Comparison of ENCODE assay signal across 16 cellular contexts in the genomic region with DNA sequence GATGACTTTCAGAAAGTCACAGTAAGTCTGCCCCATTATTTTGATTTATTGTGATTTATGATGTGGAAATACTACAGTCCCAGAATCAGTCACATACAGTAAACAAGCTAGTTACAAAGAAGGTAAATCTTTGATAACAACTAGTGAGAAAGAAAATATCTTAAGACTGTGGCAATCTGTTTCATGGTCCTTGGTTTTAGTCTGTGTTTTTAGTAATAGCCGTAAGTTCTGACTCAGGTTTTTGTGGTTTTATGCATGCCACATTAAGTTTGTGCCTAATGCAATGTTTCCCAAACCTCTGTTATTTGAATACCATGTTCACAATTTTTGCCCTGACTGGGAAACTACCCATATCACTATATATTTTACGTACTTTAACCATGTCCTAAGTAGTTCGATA. TPM values are rescaled to one million over a fixed set of nuclear protein-coding genes. Genes with fewer than 3 reads are reported as not detected.
DNase-seq lines count a peak whose midpoint lies in the region; ATAC-seq lines count a peak whose summit lies in the region.
"Had no signal": no experiment of that assay in that cellular context is flagged by ENCODE, and none has a peak within 500 bp of the region (broad histone marks: within the 10 kb centered on the region; RNA-seq: fewer than 3 reads in every experiment).

No MANE protein-coding gene starts in this region.

- ATAC-seq in T-cell (replicated peaks in 1 of 4) (no peak), GM21529 (IDR thresholded peaks at IDR 0.05; ENCODE audit: unreplicated experiment) (no peak), Right ventricle myocardium inferior (no peak)
- ATAC-seq: naive thymus-derived CD4-positive, alpha-beta T cell had no signal

- POLR2A ChIA-PET in T-cell (lab: Charles Lee): no interaction called here

- H3K9me3 Mint-ChIP-seq in activated CD4-positive, alpha-beta T cell treated with anti-CD3 and anti-CD28 coated beads, Interleukin-2, amount 10 ng/mL, durations not matched to agents 24 days and 14 days: no peaks in the 10 kb centered on the region
- no peaks in the 10 kb centered on the region for H3K9me3 Mint-ChIP-seq in T-cell
- H3K9me3 Mint-ChIP-seq: CD8-positive, alpha-beta memory T cell; naive thymus-derived CD4-positive, alpha-beta T cell had no signal

- CTCF ChIA-PET in T-cell (lab: Charles Lee): interaction anchor here in 1 of 2 donors (1.5 kb wide), 1 partner anchor 9 kb away, joined by 3 read pairs; no protein-coding TSS in a partner anchor

- peaks cover 33% of the 10 kb centered on the region for H3K4me1 Mint-ChIP-seq in activated CD4-positive, alpha-beta T cell treated with anti-CD3 and anti-CD28 coated beads, Interleukin-2, amount 10 ng/mL, durations not matched to agents 24 days and 14 days
- peaks cover 9 to 17% (median 16%) of the 10 kb centered on the region in 3 donors for H3K4me1 Mint-ChIP-seq in T-cell

- DNase-seq in activated CD4-positive, alpha-beta T cell treated with anti-CD3 and anti-CD28 coated beads, Interleukin-2, amount 10 ng/mL, durations not matched to agents 24 days and 14 days: peak; percentile 16
- DNase-seq in activated CD4-positive, alpha-beta T cell treated with anti-CD3 and anti-CD28 coated beads for 1 hour: no peak
- DNase-seq in HCEC 1CT (peak; percentile 2), T-cell (no peak), glomerular visceral epithelial cell (ENCODE audit: extremely low spot score) (peak; percentile 35), anterior cingulate cortex (lab: John Stamatoyannopoulos, UW) (no peak), Right ventricle myocardium inferior (ENCODE audit: missing footprints) (no peak)
- DNase-seq: 8988T; activated effector memory CD4-positive, alpha-beta T cell treated with Interleukin-2 at 50 U/mL for 16 hours; CD8-positive, alpha-beta memory T cell; naive thymus-derived CD4-positive, alpha-beta T cell; NCI-H2107; NCI-H82; RPMI8226; stimulated activated CD4-positive, alpha-beta T cell treated with anti-CD3 and anti-CD28 coated beads, Interleukin-15, amount 100 ng/mL, for 24 hours had no signal

- no peak overlapping the region for H3K4me3 Mint-ChIP-seq in activated CD4-positive, alpha-beta T cell treated with anti-CD3 and anti-CD28 coated beads, Interleukin-2, amount 10 ng/mL, durations not matched to agents 24 days and 14 days
- no peak overlapping the region for H3K4me3 Mint-ChIP-seq in T-cell
- H3K4me3 Mint-ChIP-seq: CD8-positive, alpha-beta memory T cell; naive thymus-derived CD4-positive, alpha-beta T cell had no signal

- H3K27me3 Mint-ChIP-seq in activated CD4-positive, alpha-beta T cell treated with anti-CD3 and anti-CD28 coated beads, Interleukin-2, amount 10 ng/mL, durations not matched to agents 24 days and 14 days: no peaks in the 10 kb centered on the region
- no peaks in the 10 kb centered on the region for H3K27me3 Mint-ChIP-seq in T-cell
- H3K27me3 Mint-ChIP-seq: CD8-positive, alpha-beta memory T cell; naive thymus-derived CD4-positive, alpha-beta T cell had no signal

- H3K27ac Mint-ChIP-seq in activated CD4-positive, alpha-beta T cell treated with anti-CD3 and anti-CD28 coated beads, Interleukin-2, amount 10 ng/mL, durations not matched to agents 24 days and 14 days: peak overlapping the region; percentile 7
- H3K27ac Mint-ChIP-seq in T-cell: peak overlapping the region; percentile 22 to 43

- intact Hi-C loops in activated CD4-positive, alpha-beta T cell treated with anti-CD3 and anti-CD28 coated beads, Interleukin-2, amount 10 ng/mL, durations not matched to agents 24 days and 14 days (cut with micrococcal nuclease): loop anchor here (2.0 to 10.0 kb wide), 2 partner anchors 21 to 467 kb away; no protein-coding TSS in a partner anchor
- intact Hi-C loops in Right ventricle myocardium inferior (cut with DNase I): no loop called here

- peaks cover 53% of the 10 kb centered on the region for H3K36me3 Mint-ChIP-seq in activated CD4-positive, alpha-beta T cell treated with anti-CD3 and anti-CD28 coated beads, Interleukin-2, amount 10 ng/mL, durations not matched to agents 24 days and 14 days (ENCODE audit: low read depth)
- H3K36me3 Mint-ChIP-seq in T-cell: peaks cover 36% of the 10 kb centered on the region

RNA-seq across cellular contexts. Expression of a gene that starts 6.7 kb away (rescaled TPM):
- total RNA-seq in activated CD4-positive, alpha-beta T cell treated with anti-CD3 and anti-CD28 coated beads, Interleukin-2, amount 10 ng/mL, durations not matched to agents 24 days and 14 days: 30.3 and 32.2 TPM in 2 replicates
- total RNA-seq in T-cell (10 to 100 TPM; 10.9 to 15.1 (median 12.1) TPM), Right ventricle myocardium inferior (4.8 TPM)

Comparison
In these comparisons a context has a peak if more than half of its experiments do, and no peak if none do; other contexts are left out.
1. DNase-seq: peak in activated CD4-positive, alpha-beta T cell treated with anti-CD3 and anti-CD28 coated beads, Interleukin-2, amount 10 ng/mL, durations not matched to agents 24 days and 14 days (single experiment), HCEC 1CT (single experiment) and glomerular visceral epithelial cell (single experiment); none in activated CD4-positive, alpha-beta T cell treated with anti-CD3 and anti-CD28 coated beads for 1 hour (single experiment), T-cell (0 of 34), anterior cingulate cortex (0 of 58) and Right ventricle myocardium inferior (single experiment).